In genomic region chr14:44995196-44995595, GRCh38 we compare ENCODE assay signal across 1 cellular context.
TF ChIP-seq lines count a peak whose summit lies in the region.

No MANE protein-coding gene starts in this region.

TF ChIP-seq in A549, 52 proteins besides CTCF, POLR2A, EP300 and RAD21 (continued from another document):
- TF ChIP-seq CHD2 (IDR thresholded peaks at IDR 0.05; ENCODE audit: low read length, partially characterized antibody): no peak
- no peak for TF ChIP-seq SMC3 (IDR thresholded peaks at IDR 0.05)
TF ChIP-seq in A549: peak in this region for 0.
